Comparison of ENCODE assay signal across 17 cellular contexts in the genomic region with DNA sequence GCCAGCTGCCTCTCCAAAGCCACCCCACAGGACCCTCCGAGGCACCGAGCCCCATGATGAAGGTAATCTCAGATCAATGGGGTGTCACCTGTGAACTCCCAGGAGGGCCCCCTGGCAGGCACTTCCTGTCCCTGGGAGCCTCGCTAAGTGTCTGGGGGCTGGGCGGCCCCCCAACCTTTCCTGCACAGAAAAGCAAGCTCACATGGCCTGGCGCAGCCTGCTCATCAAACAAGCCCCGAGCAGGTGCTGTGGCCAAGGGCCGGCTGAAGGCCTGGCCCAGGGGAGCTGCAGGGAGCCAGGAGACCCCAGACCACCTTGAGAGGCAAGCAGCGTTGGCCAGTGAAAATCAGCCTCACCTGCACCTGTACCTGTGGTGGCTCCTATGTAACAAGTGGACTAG. TPM values are rescaled to one million over a fixed set of nuclear protein-coding genes. Genes with fewer than 3 reads are reported as not detected.
DNase-seq lines count a peak whose midpoint lies in the region; ATAC-seq, FAIRE-seq and TF ChIP-seq lines count a peak whose summit lies in the region.
"Had no signal": no experiment of that assay in that cellular context is flagged by ENCODE, and none has a peak within 500 bp of the region (broad histone marks: within the 10 kb centered on the region; RNA-seq: fewer than 3 reads in every experiment).

No MANE protein-coding gene starts in this region.

- H3K36me3 ChIP-seq in Caco-2 (ENCODE audit: control insufficient read depth, insufficient read depth, low read length) (no peaks in the 10 kb centered on the region), SK-N-MC (ENCODE audit: insufficient read depth, low read length) (peaks cover 7% of the 10 kb centered on the region; the same call in 1 of the 2 replicates), esophagus squamous epithelium (peaks cover 0 to 8% (median 0%) of the 10 kb centered on the region in 3 donors), trophoblast cell (ENCODE audit: control insufficient read depth in 1 of 2, insufficient read depth in 2 of 2, low read length in 2 of 2) (no peaks in the 10 kb centered on the region), upper lobe of right lung (no peaks in the 10 kb centered on the region)
- H3K36me3 ChIP-seq: MG63 had no signal

- 20 to 60% methylated on average over 1 to 2 of the region's 8 CpGs for WGBS in esophagus squamous epithelium, 2 donors
- no CpG with 5 or more reads among the region's 8 CpGs for WGBS in trophoblast cell (ENCODE audit: extremely low coverage, insufficient coverage, insufficient read length)

- H3K9me3 ChIP-seq in Caco-2 (no peaks in the 10 kb centered on the region), SK-N-MC (ENCODE audit: low read depth, low read length) (no peaks in the 10 kb centered on the region), esophagus squamous epithelium (no peaks in the 10 kb centered on the region), trophoblast cell (ENCODE audit: insufficient read depth, low read depth, low read length) (peaks cover 3% of the 10 kb centered on the region), upper lobe of right lung (no peaks in the 10 kb centered on the region)
- H3K9me3 ChIP-seq: MG63 had no signal

- peaks cover 9% of the 10 kb centered on the region for H3K79me2 ChIP-seq in trophoblast cell (ENCODE audit: control insufficient read depth, insufficient read depth, low read length, poor library complexity)

- H2BK120ac ChIP-seq in trophoblast cell (ENCODE audit: insufficient read depth, low read length, poor library complexity), result peak overlapping the region; percentile 4

- H4K8ac ChIP-seq in trophoblast cell (ENCODE audit: low read depth, low read length), result no peak overlapping the region

- ATAC-seq in upper lobe of right lung, result no peak
- ATAC-seq: CD8-positive, alpha-beta T cell had no signal

- H3K9me3 Mint-ChIP-seq in Caco-2 (ENCODE audit: unreplicated experiment), result no peaks in the 10 kb centered on the region
- peaks cover 0 to 4% (median 0%) of the 10 kb centered on the region in 6 donors for H3K9me3 Mint-ChIP-seq in immature natural killer cell
- H3K9me3 Mint-ChIP-seq: CD8-positive, alpha-beta T cell; neural crest cell had no signal

- H3K4me1 ChIP-seq in Caco-2 (peaks cover 45% of the 10 kb centered on the region), esophagus squamous epithelium (peaks cover 25 to 88% (median 46%) of the 10 kb centered on the region in 3 donors), trophoblast cell (ENCODE audit: control insufficient read depth in 1 of 2, insufficient read depth in 2 of 2, low read length in 2 of 2) (peaks cover 43 to 49% of the 10 kb centered on the region in 2 experiments), upper lobe of right lung (peaks cover 43% of the 10 kb centered on the region)

- BruUV-seq in Caco-2 (replicated peaks; lab: Mats Ljungman, UMichigan), result no TSS peak

- POLR2A ChIA-PET in Caco-2 (lab: Charles Lee), result interaction anchor here (0.6 to 2.0 kb wide), 6 partner anchors 8 to 85 kb away, joined by 3 to 17 read pairs (median 5); no protein-coding TSS in a partner anchor

- H3K23ac ChIP-seq in trophoblast cell (ENCODE audit: low read length), result no peak overlapping the region

- peaks cover 13% of the 10 kb centered on the region for H3K79me1 ChIP-seq in trophoblast cell (ENCODE audit: low read length)

- TF ChIP-seq CTCF in Caco-2 (IDR thresholded peaks at IDR 0.05; ENCODE audit: insufficient read depth in 1 of 2, low read depth in 1 of 2, low read length in 1 of 2, severe bottlenecking in 1 of 2, unreplicated experiment in 1 of 2) (no peak), esophagus squamous epithelium (IDR thresholded peaks at IDR 0.05) (no peak), upper lobe of right lung (IDR thresholded peaks at IDR 0.05) (no peak)

- intact Hi-C loops in Caco-2 (cut with micrococcal nuclease; ENCODE audit: unreplicated experiment) (loop anchor here (1.0 kb wide), 2 partner anchors 14 to 49 kb away; no protein-coding TSS in a partner anchor), esophagus squamous epithelium (cut with DNase I) (no loop called here), upper lobe of right lung (cut with DNase I) (no loop called here)

- H3K4ac ChIP-seq in trophoblast cell (ENCODE audit: low read depth, low read length), result peak overlapping the region; percentile 20

- no peak for DNase-seq in Caco-2
- DNase-seq in SK-N-MC (ENCODE audit: low read depth, low spot score), result no peak
- DNase-seq in esophagus squamous epithelium (lab: John Stamatoyannopoulos, UW), result no peak
- DNase-seq in trophoblast cell, result no peak
- no peak for DNase-seq in immature natural killer cell
- no peak for DNase-seq in 8988T
- no peak for DNase-seq in upper lobe of right lung
- no peak for DNase-seq in frontal cortex (ENCODE audit: low spot score in 2 of 2)
- DNase-seq: activated CD4-positive, alpha-beta T cell treated with anti-CD3 and anti-CD28 coated beads for 1 hour; activated naive CD4-positive, alpha-beta T cell; anterior cingulate cortex; CD8-positive, alpha-beta T cell; MG63; NCI-H187; stimulated activated naive CD4-positive, alpha-beta T cell treated with Interleukin-2 at 50 U/mL for 16 hours had no signal

- no peak overlapping the region for H2AFZ ChIP-seq in trophoblast cell (ENCODE audit: insufficient read depth, low read length, poor library complexity)

- H3K36me3 Mint-ChIP-seq in Caco-2 (ENCODE audit: insufficient read depth, unreplicated experiment) (peaks cover 37% of the 10 kb centered on the region), immature natural killer cell (peaks cover 0 to 3% (median 0%) of the 10 kb centered on the region in 3 donors)
- H3K36me3 Mint-ChIP-seq: CD8-positive, alpha-beta T cell had no signal

- H3K4me3 ChIP-seq in Caco-2 (ENCODE audit: low read depth, low read length) (peak overlapping the region; percentile 6; the same call in 1 of the 2 replicates), SK-N-MC (peak overlapping the region; percentile 92), esophagus squamous epithelium (peak overlapping the region; percentile 52 to 80 (median 64)), trophoblast cell (ENCODE audit: low read depth, low read length) (no peak overlapping the region), upper lobe of right lung (no peak overlapping the region)
- H3K4me3 ChIP-seq: MG63 had no signal

- H3K18ac ChIP-seq in trophoblast cell (ENCODE audit: low read length), result peak overlapping the region; percentile 33

- peak overlapping the region; percentile 90 for H3K4me3 Mint-ChIP-seq in Caco-2 (ENCODE audit: unreplicated experiment)
- H3K4me3 Mint-ChIP-seq in immature natural killer cell, result no peak overlapping the region
- H3K4me3 Mint-ChIP-seq: CD8-positive, alpha-beta T cell had no signal

- H4K91ac ChIP-seq in trophoblast cell (ENCODE audit: low read depth, low read length), result no peak overlapping the region

- no peak overlapping the region for H3K14ac ChIP-seq in trophoblast cell (ENCODE audit: low read length)

- FAIRE-seq in frontal cortex (lab: Jason Lieb, UNC), result no peak
- FAIRE-seq: endothelial cell of umbilical vein had no signal

- H2BK5ac ChIP-seq in trophoblast cell (ENCODE audit: low read depth, low read length, poor library complexity), result peak overlapping the region; percentile 12

- H3K4me2 ChIP-seq in trophoblast cell (ENCODE audit: low read length), result peak overlapping the region; percentile 36

- H3K27me3 ChIP-seq in Caco-2 (replicated peaks; ENCODE audit: control insufficient read depth, insufficient read depth, low read length) (no peaks in the 10 kb centered on the region), esophagus squamous epithelium (peaks cover 0 to 98% (median 9%) of the 10 kb centered on the region in 4 donors), trophoblast cell (ENCODE audit: insufficient read depth, low read length) (peaks cover 10% of the 10 kb centered on the region), upper lobe of right lung (peaks cover 62% of the 10 kb centered on the region)

- H3K9ac ChIP-seq in SK-N-MC (ENCODE audit: insufficient read length) (peak overlapping the region; percentile 85), trophoblast cell (ENCODE audit: low read length) (no peak overlapping the region)

- peak overlapping the region; percentile 32 for H2AK5ac ChIP-seq in trophoblast cell (ENCODE audit: low read length)

- H3K27ac ChIP-seq in SK-N-MC (peak overlapping the region; percentile 20; the same call in 1 of the 2 replicates), esophagus squamous epithelium (peak overlapping the region; percentile 89 to 97 (median 96)), trophoblast cell (ENCODE audit: low read depth, low read length) (peak overlapping the region; percentile 40), upper lobe of right lung (no peak overlapping the region)

- H3K27me3 Mint-ChIP-seq in Caco-2 (ENCODE audit: insufficient read depth, unreplicated experiment), result no peaks in the 10 kb centered on the region
- H3K27me3 Mint-ChIP-seq in immature natural killer cell (ENCODE audit: low read depth in 3 of 3), result peaks cover 30 to 58% (median 30%) of the 10 kb centered on the region in 3 donors

- peaks cover 50% of the 10 kb centered on the region for H3K4me1 Mint-ChIP-seq in Caco-2 (ENCODE audit: low read depth, unreplicated experiment)
- peaks cover 25 to 31% of the 10 kb centered on the region in 2 donors for H3K4me1 Mint-ChIP-seq in immature natural killer cell

- no peak overlapping the region for H4K12ac ChIP-seq in trophoblast cell (ENCODE audit: low read depth, low read length)

- CTCF ChIA-PET in Caco-2 (lab: Charles Lee), result interaction anchor here (0.6 to 2.5 kb wide), 4 partner anchors 13 to 152 kb away, joined by 3 to 18 read pairs (median 7); no protein-coding TSS in a partner anchor

- TF ChIP-seq POLR2A in esophagus squamous epithelium (IDR thresholded peaks at IDR 0.05), result no peak

- H2BK12ac ChIP-seq in trophoblast cell (ENCODE audit: low read length), result no peak overlapping the region

- peak overlapping the region; percentile 79 for H3K27ac Mint-ChIP-seq in Caco-2 (ENCODE audit: unreplicated experiment)
- no peak overlapping the region for H3K27ac Mint-ChIP-seq in immature natural killer cell
- H3K27ac Mint-ChIP-seq: CD8-positive, alpha-beta T cell had no signal

RNA-seq across cellular contexts. Expression of gene RIPK4, which starts 2.9 kb away (rescaled TPM):
- 24.1 and 25.4 TPM in 2 replicates for total RNA-seq in Caco-2 (2022)
- 10 to 100 TPM; 41.1 to 93.5 (median 68.8) TPM for total RNA-seq in esophagus squamous epithelium
- 2.6 and 2.7 TPM in 2 replicates for polyA plus RNA-seq in trophoblast cell (2013)
- not detected for polyA plus RNA-seq in immature natural killer cell
- 10.9 TPM for total RNA-seq in upper lobe of right lung
- total RNA-seq in frontal cortex, result not detected
- total RNA-seq: endothelial cell of umbilical vein, neural crest cell had no signal
- polyA plus RNA-seq: endothelial cell of umbilical vein had no signal

Comparison
In these comparisons a context has a peak if more than half of its experiments do, and no peak if none do; other contexts are left out.
1. H3K4me3 ChIP-seq: peak in Caco-2 (single experiment), SK-N-MC (single experiment) and esophagus squamous epithelium (4 of 4); none in trophoblast cell (single experiment) and upper lobe of right lung (single experiment).
2. RNA of gene RIPK4, which starts 2.9 kb away (total RNA-seq): 41.1 to 93.5 TPM in esophagus squamous epithelium, 24.1 to 25.4 TPM in Caco-2 and 10.9 TPM in upper lobe of right lung (single experiment); not detected in frontal cortex (single experiment); every median in the first group is over 10 times any median in the second.